Comparison of ENCODE assay signal across 14 cellular contexts in genomic region chr17:79006001-79006400, GRCh38. TPM values are rescaled to one million over a fixed set of nuclear protein-coding genes. Genes with fewer than 3 reads are reported as not detected.
DNase-seq lines count a peak whose midpoint lies in the region; ATAC-seq, FAIRE-seq and TF ChIP-seq lines count a peak whose summit lies in the region.
"Had no signal": no experiment of that assay in that cellular context is flagged by ENCODE, and none has a peak within 500 bp of the region (broad histone marks: within the 10 kb centered on the region; RNA-seq: fewer than 3 reads in every experiment).

No MANE protein-coding gene starts in this region.

- no peaks in the 10 kb centered on the region for H3K36me3 ChIP-seq in CD8-positive, alpha-beta memory T cell (ENCODE audit: insufficient read depth, low read length)
- H3K36me3 ChIP-seq in osteoblast (ENCODE audit: insufficient read depth, low read length), result peaks cover 2% of the 10 kb centered on the region

- peaks cover 0 to 14% of the 10 kb centered on the region in 2 donors for H3K27me3 Mint-ChIP-seq in CD8-positive, alpha-beta memory T cell

- no peak for ATAC-seq in HG02885 (IDR thresholded peaks at IDR 0.05; ENCODE audit: poor library complexity, unreplicated experiment)

- peaks cover 0 to 39% (median 4%) of the 10 kb centered on the region in 3 donors for H3K36me3 Mint-ChIP-seq in CD8-positive, alpha-beta memory T cell

- peaks cover 49 to 75% (median 54%) of the 10 kb centered on the region in 3 donors for H3K4me1 Mint-ChIP-seq in CD8-positive, alpha-beta memory T cell

- H4K20me1 ChIP-seq in osteoblast (ENCODE audit: insufficient read depth, low read length), result peaks cover 58% of the 10 kb centered on the region

- TF ChIP-seq CTCF in osteoblast (IDR thresholded peaks at IDR 0.05; ENCODE audit: extremely low read depth, low read depth, low read length), result no peak

- no peaks in the 10 kb centered on the region for H3K9me3 ChIP-seq in CD8-positive, alpha-beta memory T cell (ENCODE audit: low read length)
- H3K9me3 ChIP-seq in osteoblast (ENCODE audit: low read depth, low read length), result no peaks in the 10 kb centered on the region

- peak overlapping the region in 5 of 8 donors; percentile 23 to 90 (median 84) for H3K27ac Mint-ChIP-seq in CD8-positive, alpha-beta memory T cell

- H3K9me3 Mint-ChIP-seq in CD8-positive, alpha-beta memory T cell, result peaks cover 0 to 2% (median 0%) of the 10 kb centered on the region in 5 donors

- H3K4me1 ChIP-seq in CD8-positive, alpha-beta memory T cell (ENCODE audit: insufficient read depth, low read length), result peaks cover 49% of the 10 kb centered on the region
- H3K4me1 ChIP-seq in osteoblast (ENCODE audit: insufficient read depth, low read length), result peaks cover 19% of the 10 kb centered on the region

- no peak overlapping the region for H3K27ac ChIP-seq in CD8-positive, alpha-beta memory T cell (ENCODE audit: low read depth, low read length)
- H3K27ac ChIP-seq in epithelial cell of prostate (peak overlapping the region; percentile 91), osteoblast (ENCODE audit: low read depth, low read length) (no peak overlapping the region)

- no peaks in the 10 kb centered on the region for H3K27me3 ChIP-seq in CD8-positive, alpha-beta memory T cell (ENCODE audit: insufficient read depth, low read length, poor library complexity, severe bottlenecking)
- no peaks in the 10 kb centered on the region for H3K27me3 ChIP-seq in osteoblast (ENCODE audit: insufficient read depth, low read length)

- peaks cover 79% of the 10 kb centered on the region for H3K79me2 ChIP-seq in osteoblast (ENCODE audit: insufficient read depth, low read length)

- H2AFZ ChIP-seq in osteoblast (ENCODE audit: low read length), result no peak overlapping the region

- H3K4me3 Mint-ChIP-seq in CD8-positive, alpha-beta memory T cell, result peak overlapping the region in 5 of 7 donors; percentile 17 to 44 (median 24)

- CTCF ChIA-PET in CD8-positive, alpha-beta memory T cell (lab: Charles Lee), result no interaction called here

- DNase-seq in CD8-positive, alpha-beta memory T cell, result no peak
- DNase-seq in Jurkat, Clone E6-1 (ENCODE audit: low read depth, low spot score), result no peak
- DNase-seq in epithelial cell of prostate (ENCODE audit: low read depth, low spot score) (no peak), osteoblast (ENCODE audit: insufficient read length, low spot score, missing footprints) (peak; percentile 57), H54 (ENCODE audit: insufficient read length, low spot score) (no peak), MV-4-11 (lab: John Stamatoyannopoulos, UW) (no peak), SHP77 treated with DMSO at 0.1 percent for 48 hours (lab: John Stamatoyannopoulos, UW) (no peak)
- DNase-seq: activated CD4-positive, alpha-beta T cell treated with anti-CD3 and anti-CD28 coated beads, Interleukin-2, amount 50 U/mL, for 1 hour; midbrain; NCI-H446 had no signal

- no peak overlapping the region for H3K4me2 ChIP-seq in osteoblast (ENCODE audit: insufficient read depth, low read length)

- H3K4me3 ChIP-seq in CD8-positive, alpha-beta memory T cell (ENCODE audit: low read length), result peak overlapping the region; percentile 31
- peak overlapping the region; percentile 36 for H3K4me3 ChIP-seq in Jurkat, Clone E6-1 (ENCODE audit: low read length)
- H3K4me3 ChIP-seq in osteoblast (ENCODE audit: insufficient read depth, low read length), result no peak overlapping the region
- H3K4me3 ChIP-seq: skin epidermis had no signal

- no peak for FAIRE-seq in H54 (lab: Jason Lieb, UNC)
- FAIRE-seq: endometrium, GM12892 had no signal

- POLR2A ChIA-PET in CD8-positive, alpha-beta memory T cell (lab: Charles Lee), result no interaction called here

- TF ChIP-seq POLR2A in H54 (IDR thresholded peaks at IDR 0.05; ENCODE audit: low read depth, low read length), result no peak

RNA-seq across cellular contexts. Expression of gene CANT1, which starts 3.6 kb away (rescaled TPM):
- total RNA-seq in CD8-positive, alpha-beta memory T cell, result 10 to 100 TPM; 45.5 to 47.3 TPM
- 13.4 TPM for polyA plus RNA-seq in CD8-positive, alpha-beta memory T cell
- polyA plus RNA-seq in Jurkat, Clone E6-1 (2012; ENCODE audit: insufficient read depth, insufficient read length), result 24.8 TPM
- total RNA-seq in osteoblast, result 49.2 and 51.3 TPM in 2 replicates

RNA-seq across cellular contexts. Expression of gene C1QTNF1, which starts 18.0 kb away (rescaled TPM):
- under 1 TPM in 1 of 2 experiments, not detected in 1; 0.22 TPM for total RNA-seq in CD8-positive, alpha-beta memory T cell
- not detected for polyA plus RNA-seq in CD8-positive, alpha-beta memory T cell
- 0.82 TPM for polyA plus RNA-seq in Jurkat, Clone E6-1 (2012; ENCODE audit: insufficient read depth, insufficient read length)
- total RNA-seq in osteoblast, result 13.8 and 14.4 TPM in 2 replicates

RNA-seq across cellular contexts. Expression of gene LGALS3BP, which starts 26.3 kb away (rescaled TPM):
- total RNA-seq in CD8-positive, alpha-beta memory T cell, result 1 to 10 TPM; 8.6 to 9.1 TPM
- 23.1 TPM for polyA plus RNA-seq in CD8-positive, alpha-beta memory T cell
- 0.66 TPM for polyA plus RNA-seq in Jurkat, Clone E6-1 (2012; ENCODE audit: insufficient read depth, insufficient read length)
- total RNA-seq in osteoblast, result 388 and 457 TPM in 2 replicates

Comparison
In these comparisons a context has a peak if more than half of its experiments do, and no peak if none do; other contexts are left out.
1. RNA of gene C1QTNF1, which starts 18.0 kb away (total RNA-seq): 13.8 to 14.4 TPM in osteoblast; 0.22 TPM in CD8-positive, alpha-beta memory T cell; every median in the first group is over 10 times any median in the second.
2. RNA of gene LGALS3BP, which starts 26.3 kb away (total RNA-seq): 388 to 457 TPM in osteoblast; 8.6 to 9.1 TPM in CD8-positive, alpha-beta memory T cell; every median in the first group is over 10 times any median in the second.